In the genomic region with DNA sequence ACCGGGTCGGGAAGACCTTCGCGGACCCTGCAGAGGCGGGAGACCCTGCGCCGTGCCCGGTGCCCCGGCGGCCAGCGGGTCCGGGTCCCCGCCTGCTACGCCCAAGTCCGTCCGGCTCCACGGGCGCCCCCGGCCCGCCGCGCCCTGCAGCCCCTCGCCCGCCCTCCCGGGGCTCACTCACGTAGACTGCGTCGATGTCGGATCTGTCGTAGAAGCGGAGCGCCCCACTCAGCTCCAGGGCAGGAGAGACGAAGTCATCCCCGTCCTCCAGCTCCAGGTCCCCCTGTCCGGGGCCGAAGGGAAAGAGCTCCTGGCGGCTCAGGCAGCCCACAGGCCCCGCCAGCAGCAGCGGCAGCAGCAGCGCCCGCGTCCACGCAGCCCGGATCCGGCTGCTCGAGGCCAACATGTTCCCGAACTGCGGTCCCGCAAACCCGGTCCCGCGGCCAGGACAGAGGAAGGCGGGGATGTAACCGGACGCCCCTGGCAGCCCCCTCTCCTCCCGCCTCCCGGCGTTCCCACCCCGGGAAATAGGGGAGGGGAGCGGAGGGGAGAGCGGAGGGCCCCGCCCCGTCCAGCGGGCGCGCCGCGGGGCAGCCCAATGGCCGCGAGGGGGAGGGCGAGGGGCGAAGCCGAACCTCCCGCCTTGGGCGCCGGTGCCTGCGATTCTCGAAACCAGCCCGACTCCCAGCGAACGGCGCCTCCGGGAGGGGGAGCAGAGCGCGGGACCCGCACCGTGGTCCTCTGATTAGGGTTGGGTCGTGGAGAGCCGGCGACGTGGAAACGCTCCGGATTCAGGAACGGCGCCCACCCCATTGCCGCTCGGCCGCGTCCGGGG, we compare ENCODE assay signal across 1 cellular context.
TF ChIP-seq lines count a peak whose summit lies in the region.

NID1 (minus strand) TSS at position 417 of the 835 bp plus-strand sequence; CDS start at position 406, 11 bp downstream.

TF ChIP-seq in HepG2, 621 proteins besides CTCF, POLR2A, EP300 and RAD21 (continued from another document and continues in another):
- TF ChIP-seq RNF219 (CRISPR knock-in tag; IDR thresholded peaks at IDR 0.05) (peak; percentile 52; the same call in 1 of the 2 replicates), BRD4 (CRISPR knock-in tag; IDR thresholded peaks at IDR 0.05) (0 out of 2 replicates have a peak, but pooled peaks have one; percentile 35), SMARCE1 (IDR thresholded peaks at IDR 0.05; ENCODE audit: borderline replicate concordance) (no peak), SP140L (CRISPR knock-in tag; IDR thresholded peaks at IDR 0.05; ENCODE audit: borderline replicate concordance) (no peak), CSRNP1 (CRISPR knock-in tag; IDR thresholded peaks at IDR 0.05) (peak; percentile 89), ZNF713 (CRISPR knock-in tag; IDR thresholded peaks at IDR 0.05) (no peak), AKAP8 (CRISPR knock-in tag; IDR thresholded peaks at IDR 0.05) (no peak), SIN3A (IDR thresholded peaks at IDR 0.05; ENCODE audit: borderline replicate concordance, low read depth, low read length) (peak; percentile 48; the same call in 1 of the 2 replicates), ZNF589 (CRISPR knock-in tag; conservative IDR thresholded peaks at IDR 0.05) (0 out of 2 replicates have a peak, but pooled peaks have one; percentile 71), ZNF572 (CRISPR knock-in tag; IDR thresholded peaks at IDR 0.05) (peak; percentile 41; the same call in 1 of the 2 replicates), ZNF446 (CRISPR knock-in tag; IDR thresholded peaks at IDR 0.05) (no peak; the same call in 1 of the 2 replicates), ZFP36 (IDR thresholded peaks at IDR 0.05; ENCODE audit: borderline replicate concordance, low read depth, low read length, partially characterized antibody) (no peak), CREB3 (CRISPR knock-in tag; IDR thresholded peaks at IDR 0.05) (no peak), NCOA5 (CRISPR knock-in tag; IDR thresholded peaks at IDR 0.05) (no peak), GLMP (CRISPR knock-in tag; IDR thresholded peaks at IDR 0.05; ENCODE audit: borderline replicate concordance) (no peak), ZNF768 (CRISPR knock-in tag; IDR thresholded peaks at IDR 0.05) (peak; percentile 60; the same call in 1 of the 2 replicates), MEIS1 (CRISPR knock-in tag; IDR thresholded peaks at IDR 0.05; ENCODE audit: borderline replicate concordance) (peak; percentile 21; the same call in 1 of the 2 replicates), MLXIP (CRISPR knock-in tag; IDR thresholded peaks at IDR 0.05; ENCODE audit: borderline replicate concordance) (no peak), PHF21A (CRISPR knock-in tag; IDR thresholded peaks at IDR 0.05) (peak; percentile 71), NFE2L2 (IDR thresholded peaks at IDR 0.05; ENCODE audit: low read length) (no peak), ZNF205 (CRISPR knock-in tag; IDR thresholded peaks at IDR 0.05) (no peak; the same call in 1 of the 2 replicates), HNF4A (CRISPR knock-in tag; IDR thresholded peaks at IDR 0.05) (0 out of 2 replicates have a peak, but pooled peaks have one; percentile 6), BRF2 (CRISPR knock-in tag; IDR thresholded peaks at IDR 0.05) (no peak; the same call in 1 of the 2 replicates), ONECUT2 (CRISPR knock-in tag; IDR thresholded peaks at IDR 0.05) (no peak), ASH2L (IDR thresholded peaks at IDR 0.05; ENCODE audit: insufficient read length, low read depth, low read length) (peak; percentile 13), TARDBP (CRISPR knock-in tag; IDR thresholded peaks at IDR 0.05) (peak; percentile 80), ZNF354B (CRISPR knock-in tag; IDR thresholded peaks at IDR 0.05) (no peak), ZSCAN22 (CRISPR knock-in tag; IDR thresholded peaks at IDR 0.05) (no peak), ZSCAN25 (CRISPR knock-in tag; IDR thresholded peaks at IDR 0.05) (peak; percentile 98), GPN1 (CRISPR knock-in tag; IDR thresholded peaks at IDR 0.05; ENCODE audit: borderline replicate concordance) (no peak), ZNF776 (CRISPR knock-in tag; IDR thresholded peaks at IDR 0.05) (no peak), PHF8 (CRISPR knock-in tag; IDR thresholded peaks at IDR 0.05) (peak; percentile 67), ZNF225 (CRISPR knock-in tag; IDR thresholded peaks at IDR 0.05) (no peak), ZNF441 (CRISPR knock-in tag; IDR thresholded peaks at IDR 0.05; ENCODE audit: borderline replicate concordance) (peak; percentile 84), ZNF609 (CRISPR knock-in tag; IDR thresholded peaks at IDR 0.05; ENCODE audit: borderline replicate concordance) (peak; percentile 50; the same call in 1 of the 2 replicates), ZNF607 (CRISPR knock-in tag; IDR thresholded peaks at IDR 0.05; ENCODE audit: borderline replicate concordance) (peak; percentile 85), ZNF883 (CRISPR knock-in tag; IDR thresholded peaks at IDR 0.05; ENCODE audit: not compliant biosample characterization) (peak; percentile 74), DNMT3B (CRISPR knock-in tag; conservative IDR thresholded peaks at IDR 0.05) (no peak), ZFYVE20 (CRISPR knock-in tag; IDR thresholded peaks at IDR 0.05; ENCODE audit: borderline replicate concordance, low read depth) (no peak), ZNF350 (CRISPR knock-in tag; IDR thresholded peaks at IDR 0.05; ENCODE audit: borderline replicate concordance, low read depth) (no peak), ERF (CRISPR knock-in tag; IDR thresholded peaks at IDR 0.05) (no peak; the same call in 1 of the 2 replicates)
- TF ChIP-seq, protein P1, sequence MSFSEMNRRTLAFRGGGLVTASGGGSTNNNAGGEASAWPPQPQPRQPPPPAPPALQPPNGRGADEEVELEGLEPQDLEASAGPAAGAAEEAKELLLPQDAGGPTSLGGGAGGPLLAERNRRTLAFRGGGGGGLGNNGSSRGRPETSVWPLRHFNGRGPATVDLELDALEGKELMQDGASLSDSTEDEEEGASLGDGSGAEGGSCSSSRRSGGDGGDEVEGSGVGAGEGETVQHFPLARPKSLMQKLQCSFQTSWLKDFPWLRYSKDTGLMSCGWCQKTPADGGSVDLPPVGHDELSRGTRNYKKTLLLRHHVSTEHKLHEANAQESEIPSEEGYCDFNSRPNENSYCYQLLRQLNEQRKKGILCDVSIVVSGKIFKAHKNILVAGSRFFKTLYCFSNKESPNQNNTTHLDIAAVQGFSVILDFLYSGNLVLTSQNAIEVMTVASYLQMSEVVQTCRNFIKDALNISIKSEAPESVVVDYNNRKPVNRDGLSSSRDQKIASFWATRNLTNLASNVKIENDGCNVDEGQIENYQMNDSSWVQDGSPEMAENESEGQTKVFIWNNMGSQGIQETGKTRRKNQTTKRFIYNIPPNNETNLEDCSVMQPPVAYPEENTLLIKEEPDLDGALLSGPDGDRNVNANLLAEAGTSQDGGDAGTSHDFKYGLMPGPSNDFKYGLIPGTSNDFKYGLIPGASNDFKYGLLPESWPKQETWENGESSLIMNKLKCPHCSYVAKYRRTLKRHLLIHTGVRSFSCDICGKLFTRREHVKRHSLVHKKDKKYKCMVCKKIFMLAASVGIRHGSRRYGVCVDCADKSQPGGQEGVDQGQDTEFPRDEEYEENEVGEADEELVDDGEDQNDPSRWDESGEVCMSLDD (CRISPR knock-in tag; IDR thresholded peaks at IDR 0.05; ENCODE audit: borderline replicate concordance) = no peak
